ENCODE assay signal across 9 cellular contexts in the genomic region with DNA sequence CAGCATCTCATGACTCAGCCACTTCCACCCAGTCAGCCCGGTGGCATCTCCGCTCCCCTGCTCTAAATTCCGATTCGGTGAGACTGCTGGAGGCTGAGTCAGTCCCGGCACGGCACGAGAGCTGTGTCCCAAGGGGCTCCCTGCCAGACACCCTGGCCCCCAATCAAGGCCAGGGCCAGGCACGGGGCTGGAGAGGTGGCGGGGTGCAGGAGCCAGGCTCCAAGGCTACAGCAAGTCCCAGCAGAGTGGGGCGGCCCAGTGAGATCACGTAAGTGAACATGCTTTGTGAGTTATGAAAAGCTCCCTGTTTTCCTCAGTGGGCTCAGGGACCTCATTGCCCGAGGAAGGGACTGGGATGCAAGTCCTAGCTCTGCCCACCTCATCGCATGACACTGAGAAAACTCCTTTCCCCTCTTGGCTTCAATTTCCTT. TPM values are rescaled to one million over a fixed set of nuclear protein-coding genes. Genes with fewer than 3 reads are reported as not detected.
A peak's percentile ranks its signal among the peaks of the same experiment; 100 is the strongest.
DNase-seq lines count a peak whose midpoint lies in the region; ATAC-seq, FAIRE-seq and TF ChIP-seq lines count a peak whose summit lies in the region.
"Had no signal": no experiment of that assay in that cellular context is flagged by ENCODE, and none has a peak within 500 bp of the region (broad histone marks: within the 10 kb centered on the region; RNA-seq: fewer than 3 reads in every experiment).

No MANE protein-coding gene starts in this region.

- intact Hi-C loops in HepG2 (cut with micrococcal nuclease; ENCODE audit: unreplicated experiment), result no loop called here

- DNase-seq in SIG-M5 treated with dmso at 0.1 percent for 504 hours (lab: John Stamatoyannopoulos, UW; ENCODE audit: unreplicated experiment) (peak; percentile 39), SIG-M5 (lab: John Stamatoyannopoulos, UW) (no peak), caudate nucleus (lab: John Stamatoyannopoulos, UW) (peak in 32 of 61 donors; percentile 10 to 76 (median 36)), HepG2 (ENCODE audit: low spot score) (peak; percentile 74), ureter (ENCODE audit: low spot score) (peak; percentile 89)
- no peak for DNase-seq in activated naive CD4-positive, alpha-beta T cell treated with anti-CD3 and anti-CD28 coated beads, Interleukin-2, amount 50 U/mL, for 72 hours (ENCODE audit: low spot score in 2 of 2)

- ATAC-seq in HepG2 (peak; percentile 34), GM18873 (IDR thresholded peaks at IDR 0.05; ENCODE audit: low FRiP score, unreplicated experiment) (no peak), HG03378 (IDR thresholded peaks at IDR 0.05; ENCODE audit: unreplicated experiment) (no peak)
- no peak for ATAC-seq in activated naive CD4-positive, alpha-beta T cell treated with anti-CD3 and anti-CD28 coated beads, Interleukin-2, amount 50 U/mL, for 72 hours

- no peak for FAIRE-seq in HepG2 (lab: Jason Lieb, UNC)
- FAIRE-seq: A204.1 had no signal

- peak overlapping the region; percentile 73 for H3K4me2 ChIP-seq in HepG2 (ENCODE audit: low read depth, low read length)

- 9% methylated on average over 11 of the region's 13 CpGs for WGBS in HepG2 (ENCODE audit: low lambda C conversion rate)

- no peak; a peak in 1 of 4 replicates for TF ChIP-seq POLR2A in HepG2 (IDR thresholded peaks at IDR 0.05; ENCODE audit: insufficient read depth in 1 of 2, low read depth in 2 of 2, low read length in 2 of 2)

- H3K9ac ChIP-seq in HepG2 (ENCODE audit: insufficient read depth, low read depth, low read length), result no peak overlapping the region; the same call in 1 of the 2 replicates

- H3K4me1 ChIP-seq in HepG2 (ENCODE audit: insufficient read depth, low read length), result peaks cover 66% of the 10 kb centered on the region

- no peak overlapping the region for H2AFZ ChIP-seq in HepG2 (ENCODE audit: low read length)

- CTCF ChIA-PET in HepG2 (lab: Yijun Ruan, JAX; ENCODE audit: low intra/inter-chr PET ratio, low total read pairs), result no interaction called here

- TF ChIP-seq RAD21 in HepG2 (CRISPR knock-in tag; IDR thresholded peaks at IDR 0.05), result no peak

- POLR2A ChIA-PET in HepG2 (lab: Yijun Ruan, JAX), result interaction anchor here (1.0 to 5.0 kb wide), 6 partner anchors 13 to 57 kb away, joined by 3 to 59 read pairs (median 10); a partner anchor contains a TSS

- peaks cover 11% of the 10 kb centered on the region for H3K79me2 ChIP-seq in HepG2 (ENCODE audit: insufficient read depth, low read length)

- H3K9me3 Mint-ChIP-seq in activated naive CD4-positive, alpha-beta T cell treated with anti-CD3 and anti-CD28 coated beads, Interleukin-2, amount 50 U/mL, for 72 hours, result no peaks in the 10 kb centered on the region

- H3K9me3 ChIP-seq in HepG2 (ENCODE audit: low read length), result no peaks in the 10 kb centered on the region

- TF ChIP-seq EP300 in HepG2 (IDR thresholded peaks at IDR 0.05; ENCODE audit: low read depth in 2 of 2, low read length in 2 of 2), result peak in 1 of 2 experiments; percentile 28; a peak in 1 of 4 replicates
- TF ChIP-seq EP300 in HepG2 (CRISPR knock-in tag; IDR thresholded peaks at IDR 0.05; ENCODE audit: borderline replicate concordance), result peak; percentile 41; the same call in 1 of the 2 replicates

- peaks cover 0 to 2% of the 10 kb centered on the region in 2 experiments; a peak in 1 of 5 replicates for H3K27me3 ChIP-seq in HepG2 (ENCODE audit: control insufficient read depth in 1 of 2, insufficient read depth in 2 of 2, low read length in 2 of 2)

- H3K36me3 ChIP-seq in HepG2 (replicated peaks in 1 of 2; ENCODE audit: control insufficient read depth in 1 of 2, insufficient read depth in 2 of 2, low read length in 2 of 2), result no peaks in the 10 kb centered on the region; a peak in 1 of 5 replicates

- H3K27ac ChIP-seq in caudate nucleus (ENCODE audit: low read depth, low read length) (no peak overlapping the region), HepG2 (ENCODE audit: extremely low read length, insufficient read depth, low read length) (no peak overlapping the region)

- H3K36me3 Mint-ChIP-seq in activated naive CD4-positive, alpha-beta T cell treated with anti-CD3 and anti-CD28 coated beads, Interleukin-2, amount 50 U/mL, for 72 hours, result peaks cover 0 to 11% of the 10 kb centered on the region in 2 donors

- H4K20me1 ChIP-seq in HepG2 (ENCODE audit: insufficient read depth, low read length), result no peaks in the 10 kb centered on the region

- H3K27ac Mint-ChIP-seq in activated naive CD4-positive, alpha-beta T cell treated with anti-CD3 and anti-CD28 coated beads, Interleukin-2, amount 50 U/mL, for 72 hours, result no peak overlapping the region

- BruUV-seq in HepG2 (replicated peaks; lab: Mats Ljungman, UMichigan), result no TSS peak

- no peak for TF ChIP-seq CTCF in HepG2 (CRISPR knock-in tag; IDR thresholded peaks at IDR 0.05)

- in situ Hi-C loops in HepG2 (cut with HindIII; ENCODE audit: extremely low pct_ligation_motif_present, low pct_unique_long_range_greater_than_20kb), result no loop called here

- H3K4me3 ChIP-seq in HepG2 (replicated peaks in 1 of 3; ENCODE audit: insufficient read depth in 1 of 3, low read depth in 2 of 3, low read length in 3 of 3), result peak overlapping the region in 1 of 3 experiments; percentile 48; a peak in 1 of 6 replicates

RNA-seq across cellular contexts. Expression of a gene that starts 3.0 kb away (rescaled TPM):
- total RNA-seq in HepG2 (2016; rRNA removed; fragmentation: Illumina TruSeq; extraction: Trizol) (8.4 and 10.0 TPM in 2 replicates), ureter (28.9 TPM)
- 3.6 and 3.9 TPM in 2 replicates for total RNA-seq in HepG2 (2016; cell fraction: cytosol; rRNA removed; fragmentation: Illumina TruSeq; extraction: Trizol; ENCODE audit: low read depth)
- total RNA-seq in HepG2 (2016; cell fraction: insoluble cytoplasmic fraction; rRNA removed; fragmentation: Illumina TruSeq; extraction: Trizol), result 7.4 and 8.6 TPM in 2 replicates
- total RNA-seq in HepG2 (2016; cell fraction: membrane; rRNA removed; fragmentation: Illumina TruSeq; extraction: Trizol), result 8.6 and 9.6 TPM in 2 replicates
- 7.0 and 7.1 TPM in 2 replicates for total RNA-seq in HepG2 (2016; cell fraction: nucleus; rRNA removed; fragmentation: Illumina TruSeq; extraction: Trizol)
- 28.3 and 37.2 TPM in 2 replicates for polyA plus RNA-seq in HepG2 (2011; rRNA removed)
- polyA plus RNA-seq in HepG2 (2011; cell fraction: cytosol; rRNA removed), result 23.1 and 32.1 TPM in 2 replicates
- polyA plus RNA-seq in HepG2 (2011; cell fraction: nucleus; rRNA removed), result 31.1 and 33.6 TPM in 2 replicates
- polyA plus RNA-seq in HepG2 (2012), result 19.7 and 19.8 TPM in 2 replicates
- polyA plus RNA-seq in HepG2 (2016; cell fraction: cytosol; fragmentation: Illumina TruSeq; extraction: Trizol; ENCODE audit: low read depth), result 6.4 and 6.8 TPM in 2 replicates
- polyA plus RNA-seq in HepG2 (2016; cell fraction: insoluble cytoplasmic fraction; fragmentation: Illumina TruSeq; extraction: Trizol; ENCODE audit: low read depth), result 21.1 and 22.6 TPM in 2 replicates
- 11.3 and 12.7 TPM in 2 replicates for polyA plus RNA-seq in HepG2 (2016; cell fraction: membrane; fragmentation: Illumina TruSeq; extraction: Trizol; ENCODE audit: low read depth)
- polyA plus RNA-seq in HepG2 (2016; cell fraction: nucleus; fragmentation: Illumina TruSeq; extraction: Trizol; ENCODE audit: insufficient read depth, low read depth), result 15.2 and 18.0 TPM in 2 replicates
- polyA minus RNA-seq in HepG2 (2011; rRNA and poly(A)+ RNA removed; ENCODE audit: low replicate concordance), result 31.8 and 49.3 TPM in 2 replicates
- 21.2 and 24.3 TPM in 2 replicates for polyA minus RNA-seq in HepG2 (2011; cell fraction: cytosol; rRNA and poly(A)+ RNA removed)
- polyA minus RNA-seq in HepG2 (2011; cell fraction: nucleus; rRNA and poly(A)+ RNA removed), result 14.2 and 14.8 TPM in 2 replicates
- 10 to 100 TPM; 17.6 to 28.6 TPM for total RNA-seq in activated naive CD4-positive, alpha-beta T cell treated with anti-CD3 and anti-CD28 coated beads, Interleukin-2, amount 50 U/mL, for 72 hours

RNA-seq across cellular contexts. Expression of a gene that starts 3.4 kb away (rescaled TPM):
- total RNA-seq in HepG2 (2016; rRNA removed; fragmentation: Illumina TruSeq; extraction: Trizol), result 31.5 and 52.3 TPM in 2 replicates
- total RNA-seq in HepG2 (2016; cell fraction: cytosol; rRNA removed; fragmentation: Illumina TruSeq; extraction: Trizol; ENCODE audit: low read depth), result 32.1 and 35.5 TPM in 2 replicates
- total RNA-seq in HepG2 (2016; cell fraction: insoluble cytoplasmic fraction; rRNA removed; fragmentation: Illumina TruSeq; extraction: Trizol), result 29.7 and 54.9 TPM in 2 replicates
- total RNA-seq in HepG2 (2016; cell fraction: membrane; rRNA removed; fragmentation: Illumina TruSeq; extraction: Trizol), result 34.4 and 36.2 TPM in 2 replicates
- 27.2 and 28.4 TPM in 2 replicates for total RNA-seq in HepG2 (2016; cell fraction: nucleus; rRNA removed; fragmentation: Illumina TruSeq; extraction: Trizol)
- polyA plus RNA-seq in HepG2 (2011; rRNA removed), result 44.6 and 46.8 TPM in 2 replicates
- 49.1 and 57.2 TPM in 2 replicates for polyA plus RNA-seq in HepG2 (2011; cell fraction: cytosol; rRNA removed)
- 60.0 and 61.5 TPM in 2 replicates for polyA plus RNA-seq in HepG2 (2011; cell fraction: nucleus; rRNA removed)
- 65.4 and 72.6 TPM in 2 replicates for polyA plus RNA-seq in HepG2 (2012)
- 41.4 and 45.7 TPM in 2 replicates for polyA plus RNA-seq in HepG2 (2016; cell fraction: cytosol; fragmentation: Illumina TruSeq; extraction: Trizol; ENCODE audit: low read depth)
- 38.9 and 53.1 TPM in 2 replicates for polyA plus RNA-seq in HepG2 (2016; cell fraction: insoluble cytoplasmic fraction; fragmentation: Illumina TruSeq; extraction: Trizol; ENCODE audit: low read depth)
- polyA plus RNA-seq in HepG2 (2016; cell fraction: membrane; fragmentation: Illumina TruSeq; extraction: Trizol; ENCODE audit: low read depth), result 47.1 TPM in 2 replicates
- 78.1 and 86.0 TPM in 2 replicates for polyA plus RNA-seq in HepG2 (2016; cell fraction: nucleus; fragmentation: Illumina TruSeq; extraction: Trizol; ENCODE audit: insufficient read depth, low read depth)
- polyA minus RNA-seq in HepG2 (2011; rRNA and poly(A)+ RNA removed; ENCODE audit: low replicate concordance), result 10.1 and 14.3 TPM in 2 replicates
- 12.9 and 15.7 TPM in 2 replicates for polyA minus RNA-seq in HepG2 (2011; cell fraction: cytosol; rRNA and poly(A)+ RNA removed)
- 3.5 and 6.6 TPM in 2 replicates for polyA minus RNA-seq in HepG2 (2011; cell fraction: nucleus; rRNA and poly(A)+ RNA removed)
- total RNA-seq in ureter, result 54.0 TPM
- total RNA-seq in activated naive CD4-positive, alpha-beta T cell treated with anti-CD3 and anti-CD28 coated beads, Interleukin-2, amount 50 U/mL, for 72 hours, result 100 to 1,000 TPM; 110 to 167 TPM

RNA-seq across cellular contexts. Expression of a gene that starts 15.6 kb away (rescaled TPM):
- total RNA-seq in HepG2 (2016; rRNA removed; fragmentation: Illumina TruSeq; extraction: Trizol), result 3.1 and 4.0 TPM in 2 replicates
- total RNA-seq in HepG2 (2016; cell fraction: cytosol; rRNA removed; fragmentation: Illumina TruSeq; extraction: Trizol; ENCODE audit: low read depth), result 1.9 and 2.0 TPM in 2 replicates
- total RNA-seq in HepG2 (2016; cell fraction: insoluble cytoplasmic fraction; rRNA removed; fragmentation: Illumina TruSeq; extraction: Trizol), result 3.1 and 3.9 TPM in 2 replicates
- 3.6 and 3.8 TPM in 2 replicates for total RNA-seq in HepG2 (2016; cell fraction: membrane; rRNA removed; fragmentation: Illumina TruSeq; extraction: Trizol)
- total RNA-seq in HepG2 (2016; cell fraction: nucleus; rRNA removed; fragmentation: Illumina TruSeq; extraction: Trizol), result 2.9 and 3.0 TPM in 2 replicates
- polyA plus RNA-seq in HepG2 (2011; rRNA removed), result 2.8 and 4.1 TPM in 2 replicates
- polyA plus RNA-seq in HepG2 (2011; cell fraction: cytosol; rRNA removed), result 1.2 and 1.3 TPM in 2 replicates
- polyA plus RNA-seq in HepG2 (2011; cell fraction: nucleus; rRNA removed), result 5.4 and 6.6 TPM in 2 replicates
- polyA plus RNA-seq in HepG2 (2012), result 3.6 and 8.7 TPM in 2 replicates
- 3.2 and 3.7 TPM in 2 replicates for polyA plus RNA-seq in HepG2 (2016; cell fraction: cytosol; fragmentation: Illumina TruSeq; extraction: Trizol; ENCODE audit: low read depth)
- 10.6 and 14.5 TPM in 2 replicates for polyA plus RNA-seq in HepG2 (2016; cell fraction: insoluble cytoplasmic fraction; fragmentation: Illumina TruSeq; extraction: Trizol; ENCODE audit: low read depth)
- polyA plus RNA-seq in HepG2 (2016; cell fraction: membrane; fragmentation: Illumina TruSeq; extraction: Trizol; ENCODE audit: low read depth), result 7.3 and 8.5 TPM in 2 replicates
- polyA plus RNA-seq in HepG2 (2016; cell fraction: nucleus; fragmentation: Illumina TruSeq; extraction: Trizol; ENCODE audit: insufficient read depth, low read depth), result 9.9 and 15.5 TPM in 2 replicates
- 3.5 and 6.1 TPM in 2 replicates for polyA minus RNA-seq in HepG2 (2011; rRNA and poly(A)+ RNA removed; ENCODE audit: low replicate concordance)
- 1.2 and 1.6 TPM in 2 replicates for polyA minus RNA-seq in HepG2 (2011; cell fraction: cytosol; rRNA and poly(A)+ RNA removed)
- polyA minus RNA-seq in HepG2 (2011; cell fraction: nucleus; rRNA and poly(A)+ RNA removed), result 3.0 and 3.9 TPM in 2 replicates
- total RNA-seq in ureter, result 4.5 TPM
- total RNA-seq in activated naive CD4-positive, alpha-beta T cell treated with anti-CD3 and anti-CD28 coated beads, Interleukin-2, amount 50 U/mL, for 72 hours, result 1 to 10 TPM; 7.4 to 9.5 TPM

RNA-seq across cellular contexts. Expression of a gene that starts 25.4 kb away (rescaled TPM):
- total RNA-seq in HepG2 (2016; rRNA removed; fragmentation: Illumina TruSeq; extraction: Trizol) (15.7 and 19.5 TPM in 2 replicates), ureter (20.5 TPM)
- total RNA-seq in HepG2 (2016; cell fraction: cytosol; rRNA removed; fragmentation: Illumina TruSeq; extraction: Trizol; ENCODE audit: low read depth), result 22.9 and 27.3 TPM in 2 replicates
- total RNA-seq in HepG2 (2016; cell fraction: insoluble cytoplasmic fraction; rRNA removed; fragmentation: Illumina TruSeq; extraction: Trizol), result 14.5 and 18.4 TPM in 2 replicates
- 26.1 and 34.5 TPM in 2 replicates for total RNA-seq in HepG2 (2016; cell fraction: membrane; rRNA removed; fragmentation: Illumina TruSeq; extraction: Trizol)
- 7.5 and 8.0 TPM in 2 replicates for total RNA-seq in HepG2 (2016; cell fraction: nucleus; rRNA removed; fragmentation: Illumina TruSeq; extraction: Trizol)
- 8.2 and 11.4 TPM in 2 replicates for polyA plus RNA-seq in HepG2 (2011; rRNA removed)
- 17.2 and 32.9 TPM in 2 replicates for polyA plus RNA-seq in HepG2 (2011; cell fraction: cytosol; rRNA removed)
- polyA plus RNA-seq in HepG2 (2011; cell fraction: nucleus; rRNA removed), result 8.9 and 11.3 TPM in 2 replicates
- 12.6 and 14.2 TPM in 2 replicates for polyA plus RNA-seq in HepG2 (2012)
- polyA plus RNA-seq in HepG2 (2016; cell fraction: cytosol; fragmentation: Illumina TruSeq; extraction: Trizol; ENCODE audit: low read depth), result 40.1 and 40.5 TPM in 2 replicates
- polyA plus RNA-seq in HepG2 (2016; cell fraction: insoluble cytoplasmic fraction; fragmentation: Illumina TruSeq; extraction: Trizol; ENCODE audit: low read depth), result 21.1 and 23.0 TPM in 2 replicates
- polyA plus RNA-seq in HepG2 (2016; cell fraction: membrane; fragmentation: Illumina TruSeq; extraction: Trizol; ENCODE audit: low read depth), result 35.5 and 37.3 TPM in 2 replicates
- 15.1 and 21.9 TPM in 2 replicates for polyA plus RNA-seq in HepG2 (2016; cell fraction: nucleus; fragmentation: Illumina TruSeq; extraction: Trizol; ENCODE audit: insufficient read depth, low read depth)
- polyA minus RNA-seq in HepG2 (2011; rRNA and poly(A)+ RNA removed; ENCODE audit: low replicate concordance), result 5.6 and 5.8 TPM in 2 replicates
- 8.2 and 10.7 TPM in 2 replicates for polyA minus RNA-seq in HepG2 (2011; cell fraction: cytosol; rRNA and poly(A)+ RNA removed)
- polyA minus RNA-seq in HepG2 (2011; cell fraction: nucleus; rRNA and poly(A)+ RNA removed), result 1.9 and 4.5 TPM in 2 replicates
- total RNA-seq in activated naive CD4-positive, alpha-beta T cell treated with anti-CD3 and anti-CD28 coated beads, Interleukin-2, amount 50 U/mL, for 72 hours, result 10 to 100 TPM; 29.4 to 37.2 TPM

RNA-seq across cellular contexts. Expression of a gene that starts 27.6 kb away (rescaled TPM):
- total RNA-seq in HepG2 (2016; rRNA removed; fragmentation: Illumina TruSeq; extraction: Trizol) (62.1 and 66.0 TPM in 2 replicates), ureter (60.2 TPM)
- 107 and 121 TPM in 2 replicates for total RNA-seq in HepG2 (2016; cell fraction: cytosol; rRNA removed; fragmentation: Illumina TruSeq; extraction: Trizol; ENCODE audit: low read depth)
- 58.2 and 62.9 TPM in 2 replicates for total RNA-seq in HepG2 (2016; cell fraction: insoluble cytoplasmic fraction; rRNA removed; fragmentation: Illumina TruSeq; extraction: Trizol)
- total RNA-seq in HepG2 (2016; cell fraction: membrane; rRNA removed; fragmentation: Illumina TruSeq; extraction: Trizol), result 102 and 112 TPM in 2 replicates
- 30.9 and 31.6 TPM in 2 replicates for total RNA-seq in HepG2 (2016; cell fraction: nucleus; rRNA removed; fragmentation: Illumina TruSeq; extraction: Trizol)
- polyA plus RNA-seq in HepG2 (2011; rRNA removed), result 42.9 and 55.3 TPM in 2 replicates
- 42.7 and 69.1 TPM in 2 replicates for polyA plus RNA-seq in HepG2 (2011; cell fraction: cytosol; rRNA removed)
- polyA plus RNA-seq in HepG2 (2011; cell fraction: nucleus; rRNA removed), result 93.3 and 102 TPM in 2 replicates
- polyA plus RNA-seq in HepG2 (2012), result 30.4 and 30.7 TPM in 2 replicates
- 106 and 128 TPM in 2 replicates for polyA plus RNA-seq in HepG2 (2016; cell fraction: cytosol; fragmentation: Illumina TruSeq; extraction: Trizol; ENCODE audit: low read depth)
- polyA plus RNA-seq in HepG2 (2016; cell fraction: insoluble cytoplasmic fraction; fragmentation: Illumina TruSeq; extraction: Trizol; ENCODE audit: low read depth), result 57.7 and 68.5 TPM in 2 replicates
- 104 and 109 TPM in 2 replicates for polyA plus RNA-seq in HepG2 (2016; cell fraction: membrane; fragmentation: Illumina TruSeq; extraction: Trizol; ENCODE audit: low read depth)
- 53.2 and 59.2 TPM in 2 replicates for polyA plus RNA-seq in HepG2 (2016; cell fraction: nucleus; fragmentation: Illumina TruSeq; extraction: Trizol; ENCODE audit: insufficient read depth, low read depth)
- 100 and 198 TPM in 2 replicates for polyA minus RNA-seq in HepG2 (2011; rRNA and poly(A)+ RNA removed; ENCODE audit: low replicate concordance)
- 30.7 and 31.3 TPM in 2 replicates for polyA minus RNA-seq in HepG2 (2011; cell fraction: cytosol; rRNA and poly(A)+ RNA removed)
- 25.2 and 39.5 TPM in 2 replicates for polyA minus RNA-seq in HepG2 (2011; cell fraction: nucleus; rRNA and poly(A)+ RNA removed)
- 100 to 1,000 TPM in 1 of 2 donors, 10 to 100 TPM in 1; 69.4 to 101 TPM for total RNA-seq in activated naive CD4-positive, alpha-beta T cell treated with anti-CD3 and anti-CD28 coated beads, Interleukin-2, amount 50 U/mL, for 72 hours

Comparison
In these comparisons a context has a peak if more than half of its experiments do, and no peak if none do; other contexts are left out.
1. DNase-seq: peak in SIG-M5 treated with dmso at 0.1 percent for 504 hours (single experiment), caudate nucleus (32 of 61), HepG2 (single experiment) and ureter (single experiment); none in SIG-M5 (single experiment) and activated naive CD4-positive, alpha-beta T cell treated with anti-CD3 and anti-CD28 coated beads, Interleukin-2, amount 50 U/mL, for 72 hours (0 of 2).